ENCODE assay signal across 18 cellular contexts in the genomic region with DNA sequence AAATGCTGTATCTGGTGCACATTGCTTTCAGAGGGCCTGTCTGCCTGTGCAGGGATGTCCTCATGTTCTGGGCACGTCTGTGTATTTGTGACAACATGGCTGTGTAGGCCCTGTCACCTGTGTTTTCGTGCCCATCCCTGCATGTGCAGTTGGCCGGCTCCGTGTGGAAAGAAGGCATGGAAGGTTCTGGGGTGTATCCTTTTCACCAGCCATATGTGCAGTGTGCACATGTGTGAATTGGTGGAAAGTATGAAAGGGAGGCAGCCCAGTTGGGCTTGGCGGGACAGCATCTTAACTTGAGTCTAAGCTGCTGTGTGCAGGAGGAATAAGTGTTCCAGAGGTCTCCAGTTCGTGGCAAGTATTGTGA. TPM values are rescaled to one million over a fixed set of nuclear protein-coding genes. Genes with fewer than 3 reads are reported as not detected.
DNase-seq lines count a peak whose midpoint lies in the region; ATAC-seq and TF ChIP-seq lines count a peak whose summit lies in the region.
"Had no signal": no experiment of that assay in that cellular context is flagged by ENCODE, and none has a peak within 500 bp of the region (broad histone marks: within the 10 kb centered on the region; RNA-seq: fewer than 3 reads in every experiment).

No MANE protein-coding gene starts in this region.

- H3K9me3 ChIP-seq in H9 (ENCODE audit: control insufficient read depth, low read depth, low read length) (no peaks in the 10 kb centered on the region), SJSA1 (replicated peaks) (no peaks in the 10 kb centered on the region), trophoblast cell (ENCODE audit: insufficient read depth, low read depth, low read length) (peaks cover 6% of the 10 kb centered on the region)
- H3K9me3 ChIP-seq: colonic mucosa, uterus had no signal

- H4K20me1 ChIP-seq in H9 (ENCODE audit: control insufficient read depth, insufficient read depth, insufficient read length): no peaks in the 10 kb centered on the region
- H4K20me1 ChIP-seq: BLaER1 treated with 17β-estradiol and CSF1 and Interleukin-3, amounts not matched to agents 10 nM and 100 nM had no signal

- H3K4me1 Mint-ChIP-seq in H9 (peaks cover 24% of the 10 kb centered on the region in 2 experiments), glutamatergic neuron (ENCODE audit: low read depth, unreplicated experiment) (peaks cover 57% of the 10 kb centered on the region)
- H3K4me1 Mint-ChIP-seq: activated naive CD8-positive, alpha-beta T cell treated with anti-CD3 and anti-CD28 coated beads, Interleukin-2, amount 10 ng/mL, durations not matched to agents 7 days and 5 days; memory B cell had no signal

- H3K36me3 ChIP-seq in SJSA1 (no peaks in the 10 kb centered on the region), trophoblast cell (ENCODE audit: control insufficient read depth in 1 of 2, insufficient read depth in 2 of 2, low read length in 2 of 2) (no peaks in the 10 kb centered on the region)
- H3K36me3 ChIP-seq: BLaER1 treated with 17β-estradiol and CSF1 and Interleukin-3, amounts not matched to agents 10 nM and 100 nM; colonic mucosa; uterus had no signal

- H3K56ac ChIP-seq in H9 (ENCODE audit: insufficient read length, low read depth, low read length): no peak overlapping the region

- peaks cover 8% of the 10 kb centered on the region for H3K23me2 ChIP-seq in H9 (ENCODE audit: insufficient read length, low read depth, low read length, poor library complexity, severe bottlenecking)

- H2AFZ ChIP-seq in H9 (ENCODE audit: low read length): no peak overlapping the region
- no peak overlapping the region for H2AFZ ChIP-seq in trophoblast cell (ENCODE audit: insufficient read depth, low read length, poor library complexity)

- H3K18ac ChIP-seq in H9 (ENCODE audit: insufficient read length, low read depth, low read length) (no peak overlapping the region), trophoblast cell (ENCODE audit: low read length) (no peak overlapping the region)

- H3K9ac ChIP-seq in H9 (ENCODE audit: extremely low read depth, insufficient read length, low read length) (no peak overlapping the region), trophoblast cell (ENCODE audit: low read length) (no peak overlapping the region)
- H3K9ac ChIP-seq: BLaER1 treated with 17β-estradiol and CSF1 and Interleukin-3, amounts not matched to agents 10 nM and 100 nM had no signal

- H3K4me3 Mint-ChIP-seq in H9 (peak overlapping the region; percentile 57 to 74), glutamatergic neuron (ENCODE audit: unreplicated experiment) (peak overlapping the region; percentile 91)
- H3K4me3 Mint-ChIP-seq: activated naive CD8-positive, alpha-beta T cell treated with anti-CD3 and anti-CD28 coated beads, Interleukin-2, amount 10 ng/mL, durations not matched to agents 7 days and 5 days; memory B cell had no signal

- no peak overlapping the region for H3K23ac ChIP-seq in H9 (ENCODE audit: insufficient read length, low read depth, low read length)
- H3K23ac ChIP-seq in trophoblast cell (ENCODE audit: low read length): peak overlapping the region; percentile 35

- H2AK5ac ChIP-seq in H9 (ENCODE audit: insufficient read length, low read length) (no peak overlapping the region), trophoblast cell (ENCODE audit: low read length) (no peak overlapping the region)

- H2BK15ac ChIP-seq in H9 (ENCODE audit: low read depth, low read length): no peak overlapping the region

- H3K4me1 ChIP-seq in H9 (ENCODE audit: insufficient read depth, low read length) (no peaks in the 10 kb centered on the region; the same call in 1 of the 2 replicates), SJSA1 (replicated peaks) (peaks cover 15% of the 10 kb centered on the region), trophoblast cell (ENCODE audit: control insufficient read depth in 1 of 2, insufficient read depth in 2 of 2, low read length in 2 of 2) (peaks cover 2 to 8% of the 10 kb centered on the region in 2 experiments)
- H3K4me1 ChIP-seq: BLaER1 treated with 17β-estradiol and CSF1 and Interleukin-3, amounts not matched to agents 10 nM and 100 nM; colonic mucosa had no signal

- DNase-seq in H9: no peak
- no peak for DNase-seq in SJSA1 (ENCODE audit: low read depth in 1 of 2, low spot score in 2 of 2)
- no peak for DNase-seq in glutamatergic neuron
- no peak for DNase-seq in trophoblast cell
- DNase-seq in left colon: no peak
- no peak for DNase-seq in HK-2 (ENCODE audit: unreplicated experiment)
- DNase-seq: activated CD8-positive, alpha-beta memory T cell treated with anti-CD3 and anti-CD28 coated beads, Interleukin-2, amount 50 U/mL, for 4 hours; activated naive CD8-positive, alpha-beta T cell treated with anti-CD3 and anti-CD28 coated beads, Interleukin-2, amount 10 ng/mL, durations not matched to agents 7 days and 5 days; colonic mucosa; NCI-H1092; NCI-H446; PC-3; posterior cingulate gyrus; uterus had no signal

- H2BK20ac ChIP-seq in H9 (ENCODE audit: low read depth, low read length, poor library complexity, severe bottlenecking): no peak overlapping the region

- ATAC-seq in GM19324 (IDR thresholded peaks at IDR 0.05; ENCODE audit: low FRiP score, unreplicated experiment) (no peak), left colon (no peak)
- ATAC-seq: PC-3 had no signal

- no peak overlapping the region for H4K5ac ChIP-seq in H9 (ENCODE audit: insufficient read length, low read depth, low read length)

- H4K8ac ChIP-seq in H9 (replicated peaks; ENCODE audit: insufficient read length, low read depth, low read length): no peak overlapping the region
- no peak overlapping the region for H4K8ac ChIP-seq in trophoblast cell (ENCODE audit: low read depth, low read length)

- H4K91ac ChIP-seq in H9 (ENCODE audit: insufficient read length, low read depth, low read length): no peak overlapping the region
- no peak overlapping the region for H4K91ac ChIP-seq in trophoblast cell (ENCODE audit: low read depth, low read length)

- no peaks in the 10 kb centered on the region for H3K79me2 ChIP-seq in H9 (ENCODE audit: insufficient read depth, low read length)
- H3K79me2 ChIP-seq in trophoblast cell (ENCODE audit: control insufficient read depth, insufficient read depth, low read length, poor library complexity): peaks cover 2% of the 10 kb centered on the region

- no peak for TF ChIP-seq CTCF in H9 (conservative IDR thresholded peaks at IDR 0.05)
- TF ChIP-seq CTCF in glutamatergic neuron (IDR thresholded peaks at IDR 0.05; ENCODE audit: partially characterized antibody, unreplicated experiment): no peak

- WGBS in H9 (ENCODE audit: extremely low coverage, insufficient read length, low lambda C conversion rate): no CpG with 5 or more reads among the region's 6 CpGs
- no CpG with 5 or more reads among the region's 6 CpGs for WGBS in trophoblast cell (ENCODE audit: extremely low coverage, insufficient coverage, insufficient read length)

- H3K14ac ChIP-seq in H9 (ENCODE audit: insufficient read depth, low read length) (no peak overlapping the region; the same call in 1 of the 2 replicates), trophoblast cell (ENCODE audit: low read length) (no peak overlapping the region)

- H3K27me3 Mint-ChIP-seq in H9 (ENCODE audit: low read depth) (peaks cover 70% of the 10 kb centered on the region), glutamatergic neuron (ENCODE audit: unreplicated experiment) (peaks cover 12% of the 10 kb centered on the region)

- H3K9me3 Mint-ChIP-seq in H9 (peaks cover 2 to 4% of the 10 kb centered on the region in 2 experiments; a peak in 3 of 5 replicates), glutamatergic neuron (ENCODE audit: unreplicated experiment) (peaks cover 20% of the 10 kb centered on the region)
- H3K9me3 Mint-ChIP-seq: activated naive CD8-positive, alpha-beta T cell treated with anti-CD3 and anti-CD28 coated beads, Interleukin-2, amount 10 ng/mL, durations not matched to agents 7 days and 5 days; memory B cell had no signal

- intact Hi-C loops in left colon (cut with DNase I, micrococcal nuclease): no loop called here

- H3K27ac ChIP-seq in H9 (ENCODE audit: insufficient read length, low read depth, low read length) (no peak overlapping the region), SJSA1 (no peak overlapping the region), trophoblast cell (ENCODE audit: low read depth, low read length) (no peak overlapping the region)
- H3K27ac ChIP-seq: BLaER1 treated with 17β-estradiol and CSF1 and Interleukin-3, amounts not matched to agents 10 nM and 100 nM; uterus had no signal

- H3K27ac Mint-ChIP-seq in H9 (no peak overlapping the region; a peak in 1 of 7 replicates), glutamatergic neuron (ENCODE audit: unreplicated experiment) (peak overlapping the region; percentile 94)
- H3K27ac Mint-ChIP-seq: activated naive CD8-positive, alpha-beta T cell treated with anti-CD3 and anti-CD28 coated beads, Interleukin-2, amount 10 ng/mL, durations not matched to agents 7 days and 5 days; IgD-negative memory B cell; memory B cell had no signal

- H2BK12ac ChIP-seq in H9 (ENCODE audit: insufficient read length, low read depth, low read length): no peak overlapping the region
- H2BK12ac ChIP-seq in trophoblast cell (ENCODE audit: low read length): no peak overlapping the region

- H2BK5ac ChIP-seq in H9 (ENCODE audit: insufficient read length, low read length) (no peak overlapping the region), trophoblast cell (ENCODE audit: low read depth, low read length, poor library complexity) (no peak overlapping the region)

- H3K4me3 ChIP-seq in SJSA1 (peak overlapping the region; percentile 42; the same call in 1 of the 2 replicates), trophoblast cell (ENCODE audit: low read depth, low read length) (peak overlapping the region; percentile 59)
- H3K4me3 ChIP-seq: BLaER1 treated with 17β-estradiol and CSF1 and Interleukin-3, amounts not matched to agents 10 nM and 100 nM had no signal

- H3K27me3 ChIP-seq in H9 (ENCODE audit: insufficient read depth, low read length) (peaks cover 8% of the 10 kb centered on the region; the same call in 1 of the 2 replicates), SJSA1 (replicated peaks) (no peaks in the 10 kb centered on the region), trophoblast cell (ENCODE audit: insufficient read depth, low read length) (peaks cover 17% of the 10 kb centered on the region)
- H3K27me3 ChIP-seq: BLaER1 treated with 17β-estradiol and CSF1 and Interleukin-3, amounts not matched to agents 10 nM and 100 nM; uterus had no signal

- H3K79me1 ChIP-seq in H9 (ENCODE audit: insufficient read depth, low read depth, low read length, poor library complexity, severe bottlenecking) (no peaks in the 10 kb centered on the region), trophoblast cell (ENCODE audit: low read length) (peaks cover 3% of the 10 kb centered on the region)

- no peak overlapping the region for H3T11ph ChIP-seq in H9 (ENCODE audit: low read length)

- no peak overlapping the region for H4K12ac ChIP-seq in trophoblast cell (ENCODE audit: low read depth, low read length)

- H3K4me2 ChIP-seq in H9 (ENCODE audit: insufficient read depth, insufficient read length, low read length) (peak overlapping the region; percentile 17), trophoblast cell (ENCODE audit: low read length) (no peak overlapping the region)
- H3K4me2 ChIP-seq: BLaER1 treated with 17β-estradiol and CSF1 and Interleukin-3, amounts not matched to agents 10 nM and 100 nM had no signal

- no peak overlapping the region for H2BK120ac ChIP-seq in H9 (ENCODE audit: low read depth, low read length, poor library complexity, severe bottlenecking)
- no peak overlapping the region for H2BK120ac ChIP-seq in trophoblast cell (ENCODE audit: insufficient read depth, low read length, poor library complexity)

- H3K36me3 Mint-ChIP-seq in H9 (ENCODE audit: insufficient read depth in 1 of 3, low read depth in 3 of 3) (no peaks in the 10 kb centered on the region; a peak in 2 of 7 replicates), glutamatergic neuron (ENCODE audit: unreplicated experiment) (no peaks in the 10 kb centered on the region)
- H3K36me3 Mint-ChIP-seq: activated naive CD8-positive, alpha-beta T cell treated with anti-CD3 and anti-CD28 coated beads, Interleukin-2, amount 10 ng/mL, durations not matched to agents 7 days and 5 days; IgD-negative memory B cell; memory B cell had no signal

- H3K4ac ChIP-seq in H9 (ENCODE audit: low read depth, low read length): no peak overlapping the region
- H3K4ac ChIP-seq in trophoblast cell (ENCODE audit: low read depth, low read length): no peak overlapping the region

RNA-seq across cellular contexts. Expression of a gene that starts 0.6 kb away (rescaled TPM):
- 4.2 and 4.4 TPM in 2 replicates for total RNA-seq in H9 (2021)
- 2.2 and 2.7 TPM in 2 replicates for total RNA-seq in SJSA1 (2014; rRNA removed; shearing (Covaris generic))
- 31.0 TPM for total RNA-seq in glutamatergic neuron (ENCODE audit: unreplicated experiment)
- polyA plus RNA-seq in trophoblast cell (2013): 1.1 TPM in 2 replicates
- 1 to 10 TPM; 2.7 to 4.6 TPM for total RNA-seq in left colon
- total RNA-seq: activated naive CD8-positive, alpha-beta T cell treated with anti-CD3 and anti-CD28 coated beads, Interleukin-2, amount 10 ng/mL, durations not matched to agents 7 days and 5 days; PC-3 had no signal
- polyA plus RNA-seq: IgD-negative memory B cell had no signal
